28 cellular contexts compared by ENCODE assay signal in genomic region chr6:32068867-32069266, GRCh38. TPM values are rescaled to one million over a fixed set of nuclear protein-coding genes. Genes with fewer than 3 reads are reported as not detected.
"Had no signal": no experiment of that assay in that cellular context is flagged by ENCODE, and none has a peak within 500 bp of the region (broad histone marks: within the 10 kb centered on the region; RNA-seq: fewer than 3 reads in every experiment).

No MANE protein-coding gene starts in this region.

- H3K4me3 ChIP-seq: esophagus squamous epithelium, lower lobe of right lung, prostate gland, right atrium auricular region, skin epidermis, spleen, testis, tibial artery had no signal

- H3K27me3 ChIP-seq: esophagus squamous epithelium, right atrium auricular region, spleen, testis, tibial artery had no signal

- DNase-seq: cortex of kidney; effector memory CD8-positive, alpha-beta T cell; erythroblast; esophagus squamous epithelium; hypothalamus; immature natural killer cell; islet precursor cell; kidney glomerular epithelial cell; left colon; left ventricle myocardium superior; lower lobe of right lung; natural killer cell; nucleus accumbens; spleen; stimulated activated CD4-positive, alpha-beta T cell treated with anti-CD3 and anti-CD28 coated beads, Interleukin-4, amount 100 ng/mL, for 4 hours; stimulated activated naive CD8-positive, alpha-beta T cell treated with anti-CD3 and anti-CD28 coated beads, Interleukin-15, Interleukin-2, amounts not matched to agents 100 U/mL and 50 U/mL, for 24 hours; substantia nigra; testis; tibial artery had no signal

- H3K4me1 ChIP-seq: esophagus squamous epithelium, lower lobe of right lung, prostate gland, spleen, tibial artery had no signal

- H3K27ac ChIP-seq: esophagus squamous epithelium, lower lobe of right lung, prostate gland, right atrium auricular region, skin epidermis, spleen, testis, tibial artery had no signal

- H3K36me3 ChIP-seq: prostate gland had no signal

- H3K9me3 ChIP-seq: esophagus squamous epithelium, lower lobe of right lung, prostate gland, right atrium auricular region, spleen, testis, tibial artery had no signal

- ATAC-seq: effector memory CD8-positive, alpha-beta T cell; left colon; left ventricle myocardium superior; lower lobe of right lung; natural killer cell; stimulated activated memory B cell treated with anti-CD40 and anti-IgM and Interleukin-4, amounts not matched to agents 10 μg/mL and 1 μg/mL and 100 μg/mL, for 72 hours; stimulated activated naive CD8-positive, alpha-beta T cell treated with anti-CD3 and anti-CD28 coated beads, Interleukin-15, Interleukin-2, amounts not matched to agents 100 U/mL and 50 U/mL, for 24 hours had no signal

- FAIRE-seq: endometrium, frontal cortex had no signal

RNA-seq across cellular contexts. Expression of gene CYP21A2, which starts 30.7 kb away (rescaled TPM):
- total RNA-seq: dermis microvascular lymphatic vessel endothelial cell, mononuclear cell, urinary bladder had no signal

RNA-seq across cellular contexts. Expression of gene TNXB, which starts 40.3 kb away (rescaled TPM):
- polyA plus RNA-seq: immature natural killer cell had no signal
